In genomic region chr2:17336458-17336857, GRCh38 we compare ENCODE assay signal across 21 cellular contexts.
"Had no signal": no experiment of that assay in that cellular context is flagged by ENCODE, and none has a peak within 500 bp of the region (broad histone marks: within the 10 kb centered on the region; RNA-seq: fewer than 3 reads in every experiment).

No MANE protein-coding gene starts in this region.

- H3K27ac ChIP-seq: HL-60, SJSA1, SK-N-MC had no signal

- H3K4me1 ChIP-seq: SJSA1 had no signal

- H3K27me3 ChIP-seq: MG63, SJSA1 had no signal

- DNase-seq: KBM-7, MG63, NCI-H1092, NCI-H1105 treated with DMSO at 0.1 percent for 48 hours, NCI-H1436, NCI-H187, NCI-H2029, NCI-H2081 treated with DMSO at 0.1 percent for 48 hours, NCI-H2171, NCI-H226, NCI-H446, NCI-H510A, NCI-H524 treated with DMSO at 0.1 percent for 48 hours, NCI-H69, NCI-H774, Right ventricle myocardium superior, RPMI8226, SIG-M5 had no signal
